ENCODE assay signal across 1 cellular context in the genomic region with DNA sequence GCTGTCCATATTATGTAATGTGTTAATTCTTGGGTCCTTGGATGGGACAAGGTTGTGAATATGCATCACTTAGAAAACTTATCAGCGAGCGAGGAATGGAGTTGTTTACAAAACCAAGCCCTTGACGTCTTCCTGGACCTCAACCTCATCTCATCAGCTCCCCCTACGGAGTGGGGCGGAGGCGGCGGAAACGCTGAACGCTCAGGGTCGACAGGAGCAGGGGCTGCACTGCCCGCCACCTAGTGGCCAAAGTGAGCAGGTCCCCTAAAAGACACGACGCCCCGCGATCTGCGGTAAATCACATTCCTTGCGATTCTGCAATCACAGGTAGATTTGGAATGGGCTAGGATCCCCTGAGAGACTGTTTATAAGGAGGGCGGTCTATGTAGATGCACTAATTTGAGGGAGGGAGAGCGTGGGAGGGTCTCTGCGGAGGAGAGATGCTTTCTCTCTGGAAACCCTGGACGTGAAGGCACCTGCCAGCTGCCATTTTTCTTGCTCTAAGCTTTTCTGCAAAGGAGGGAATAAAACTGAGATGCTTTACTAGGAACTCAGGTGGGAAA.
TF ChIP-seq lines count a peak whose summit lies in the region.

No MANE protein-coding gene starts in this region.

TF ChIP-seq in HepG2, 621 proteins besides CTCF, POLR2A, EP300 and RAD21 (continued from another document and continues in another):
- TF ChIP-seq, protein P1, sequence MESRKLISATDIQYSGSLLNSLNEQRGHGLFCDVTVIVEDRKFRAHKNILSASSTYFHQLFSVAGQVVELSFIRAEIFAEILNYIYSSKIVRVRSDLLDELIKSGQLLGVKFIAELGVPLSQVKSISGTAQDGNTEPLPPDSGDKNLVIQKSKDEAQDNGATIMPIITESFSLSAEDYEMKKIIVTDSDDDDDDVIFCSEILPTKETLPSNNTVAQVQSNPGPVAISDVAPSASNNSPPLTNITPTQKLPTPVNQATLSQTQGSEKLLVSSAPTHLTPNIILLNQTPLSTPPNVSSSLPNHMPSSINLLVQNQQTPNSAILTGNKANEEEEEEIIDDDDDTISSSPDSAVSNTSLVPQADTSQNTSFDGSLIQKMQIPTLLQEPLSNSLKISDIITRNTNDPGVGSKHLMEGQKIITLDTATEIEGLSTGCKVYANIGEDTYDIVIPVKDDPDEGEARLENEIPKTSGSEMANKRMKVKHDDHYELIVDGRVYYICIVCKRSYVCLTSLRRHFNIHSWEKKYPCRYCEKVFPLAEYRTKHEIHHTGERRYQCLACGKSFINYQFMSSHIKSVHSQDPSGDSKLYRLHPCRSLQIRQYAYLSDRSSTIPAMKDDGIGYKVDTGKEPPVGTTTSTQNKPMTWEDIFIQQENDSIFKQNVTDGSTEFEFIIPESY (CRISPR knock-in tag; IDR thresholded peaks at IDR 0.05) = peak; percentile 79
- TF ChIP-seq ZNF263 (CRISPR knock-in tag; IDR thresholded peaks at IDR 0.05) (peak; percentile 49; the same call in 1 of the 2 replicates), TARDBP (CRISPR knock-in tag; IDR thresholded peaks at IDR 0.05) (peak; percentile 60; the same call in 1 of the 2 replicates), NCOA1 (CRISPR knock-in tag; IDR thresholded peaks at IDR 0.05) (peak; percentile 54; the same call in 1 of the 2 replicates), ZNF703 (CRISPR knock-in tag; IDR thresholded peaks at IDR 0.05; ENCODE audit: borderline replicate concordance) (no peak), RXRA (CRISPR knock-in tag; IDR thresholded peaks at IDR 0.05) (peak; percentile 61), NFYC (CRISPR knock-in tag; IDR thresholded peaks at IDR 0.05) (peak; percentile 33; the same call in 1 of the 2 replicates), MYC (CRISPR knock-in tag; IDR thresholded peaks at IDR 0.05; ENCODE audit: borderline replicate concordance) (peak; percentile 49; the same call in 1 of the 2 replicates), TOE1 (CRISPR knock-in tag; IDR thresholded peaks at IDR 0.05) (0 out of 2 replicates have a peak, but pooled peaks have one; percentile 60), ZNF264 (CRISPR knock-in tag; IDR thresholded peaks at IDR 0.05) (0 out of 2 replicates have a peak, but pooled peaks have one; percentile 37), DPF2 (CRISPR knock-in tag; IDR thresholded peaks at IDR 0.05; ENCODE audit: borderline replicate concordance, low read depth) (0 out of 2 replicates have a peak, but pooled peaks have one; percentile 24), XRCC5 (optimal IDR thresholded peaks at IDR 0.05; ENCODE audit: low read length) (peak; percentile 96), ZNF891 (CRISPR knock-in tag; IDR thresholded peaks at IDR 0.05) (no peak), GATA4 (IDR thresholded peaks at IDR 0.05; ENCODE audit: borderline replicate concordance, low read depth) (no peak), NFE2 (CRISPR knock-in tag; IDR thresholded peaks at IDR 0.05) (no peak), SAP130 (CRISPR knock-in tag; IDR thresholded peaks at IDR 0.05; ENCODE audit: low read depth) (peak; percentile 55; the same call in 1 of the 2 replicates), TEAD3 (CRISPR knock-in tag; optimal IDR thresholded peaks at IDR 0.05; ENCODE audit: borderline replicate concordance) (peak; percentile 87), ZNF558 (CRISPR knock-in tag; IDR thresholded peaks at IDR 0.05; ENCODE audit: borderline replicate concordance) (no peak), MAZ (IDR thresholded peaks at IDR 0.05; ENCODE audit: borderline replicate concordance, low read depth, low read length) (no peak), MAZ (CRISPR knock-in tag; IDR thresholded peaks at IDR 0.05; ENCODE audit: low read depth) (0 out of 2 replicates have a peak, but pooled peaks have one; percentile 63), POGZ (CRISPR knock-in tag; IDR thresholded peaks at IDR 0.05) (0 out of 2 replicates have a peak, but pooled peaks have one; percentile 34), KDM4B (CRISPR knock-in tag; IDR thresholded peaks at IDR 0.05) (0 out of 2 replicates have a peak, but pooled peaks have one; percentile 18), ZNF713 (CRISPR knock-in tag; IDR thresholded peaks at IDR 0.05) (no peak), SUZ12 (IDR thresholded peaks at IDR 0.05; ENCODE audit: low read depth, low read length) (no peak), ONECUT2 (CRISPR knock-in tag; IDR thresholded peaks at IDR 0.05) (no peak), HOXA3 (CRISPR knock-in tag; IDR thresholded peaks at IDR 0.05) (peak; percentile 86; the same call in 1 of the 2 replicates), PPARG (CRISPR knock-in tag; conservative IDR thresholded peaks at IDR 0.05) (0 out of 2 replicates have a peak, but pooled peaks have one; percentile 54), DNMT1 (CRISPR knock-in tag; IDR thresholded peaks at IDR 0.05) (no peak), NONO (IDR thresholded peaks at IDR 0.05) (no peak), NONO (CRISPR knock-in tag; conservative IDR thresholded peaks at IDR 0.05) (0 out of 2 replicates have a peak, but pooled peaks have one; percentile 33), FOSL2 (CRISPR knock-in tag; IDR thresholded peaks at IDR 0.05) (peak; percentile 34; the same call in 1 of the 2 replicates), ZNF816 (CRISPR knock-in tag; IDR thresholded peaks at IDR 0.05; ENCODE audit: borderline replicate concordance) (no peak), IKZF4 (CRISPR knock-in tag; IDR thresholded peaks at IDR 0.05; ENCODE audit: borderline replicate concordance, low read depth, not compliant biosample characterization) (peak; percentile 21), ZNF788 (CRISPR knock-in tag; IDR thresholded peaks at IDR 0.05; ENCODE audit: borderline replicate concordance) (no peak), ELF3 (CRISPR knock-in tag; IDR thresholded peaks at IDR 0.05) (peak; percentile 51; the same call in 1 of the 2 replicates), NFATC3 (CRISPR knock-in tag; IDR thresholded peaks at IDR 0.05) (0 out of 2 replicates have a peak, but pooled peaks have one; percentile 30), ZNF232 (CRISPR knock-in tag; IDR thresholded peaks at IDR 0.05; ENCODE audit: borderline replicate concordance) (0 out of 2 replicates have a peak, but pooled peaks have one; percentile 25)
- TF ChIP-seq, protein P2, sequence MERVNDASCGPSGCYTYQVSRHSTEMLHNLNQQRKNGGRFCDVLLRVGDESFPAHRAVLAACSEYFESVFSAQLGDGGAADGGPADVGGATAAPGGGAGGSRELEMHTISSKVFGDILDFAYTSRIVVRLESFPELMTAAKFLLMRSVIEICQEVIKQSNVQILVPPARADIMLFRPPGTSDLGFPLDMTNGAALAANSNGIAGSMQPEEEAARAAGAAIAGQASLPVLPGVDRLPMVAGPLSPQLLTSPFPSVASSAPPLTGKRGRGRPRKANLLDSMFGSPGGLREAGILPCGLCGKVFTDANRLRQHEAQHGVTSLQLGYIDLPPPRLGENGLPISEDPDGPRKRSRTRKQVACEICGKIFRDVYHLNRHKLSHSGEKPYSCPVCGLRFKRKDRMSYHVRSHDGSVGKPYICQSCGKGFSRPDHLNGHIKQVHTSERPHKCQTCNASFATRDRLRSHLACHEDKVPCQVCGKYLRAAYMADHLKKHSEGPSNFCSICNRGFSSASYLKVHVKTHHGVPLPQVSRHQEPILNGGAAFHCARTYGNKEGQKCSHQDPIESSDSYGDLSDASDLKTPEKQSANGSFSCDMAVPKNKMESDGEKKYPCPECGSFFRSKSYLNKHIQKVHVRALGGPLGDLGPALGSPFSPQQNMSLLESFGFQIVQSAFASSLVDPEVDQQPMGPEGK (CRISPR knock-in tag; IDR thresholded peaks at IDR 0.05) = peak; percentile 46
- TF ChIP-seq, protein P3, sequence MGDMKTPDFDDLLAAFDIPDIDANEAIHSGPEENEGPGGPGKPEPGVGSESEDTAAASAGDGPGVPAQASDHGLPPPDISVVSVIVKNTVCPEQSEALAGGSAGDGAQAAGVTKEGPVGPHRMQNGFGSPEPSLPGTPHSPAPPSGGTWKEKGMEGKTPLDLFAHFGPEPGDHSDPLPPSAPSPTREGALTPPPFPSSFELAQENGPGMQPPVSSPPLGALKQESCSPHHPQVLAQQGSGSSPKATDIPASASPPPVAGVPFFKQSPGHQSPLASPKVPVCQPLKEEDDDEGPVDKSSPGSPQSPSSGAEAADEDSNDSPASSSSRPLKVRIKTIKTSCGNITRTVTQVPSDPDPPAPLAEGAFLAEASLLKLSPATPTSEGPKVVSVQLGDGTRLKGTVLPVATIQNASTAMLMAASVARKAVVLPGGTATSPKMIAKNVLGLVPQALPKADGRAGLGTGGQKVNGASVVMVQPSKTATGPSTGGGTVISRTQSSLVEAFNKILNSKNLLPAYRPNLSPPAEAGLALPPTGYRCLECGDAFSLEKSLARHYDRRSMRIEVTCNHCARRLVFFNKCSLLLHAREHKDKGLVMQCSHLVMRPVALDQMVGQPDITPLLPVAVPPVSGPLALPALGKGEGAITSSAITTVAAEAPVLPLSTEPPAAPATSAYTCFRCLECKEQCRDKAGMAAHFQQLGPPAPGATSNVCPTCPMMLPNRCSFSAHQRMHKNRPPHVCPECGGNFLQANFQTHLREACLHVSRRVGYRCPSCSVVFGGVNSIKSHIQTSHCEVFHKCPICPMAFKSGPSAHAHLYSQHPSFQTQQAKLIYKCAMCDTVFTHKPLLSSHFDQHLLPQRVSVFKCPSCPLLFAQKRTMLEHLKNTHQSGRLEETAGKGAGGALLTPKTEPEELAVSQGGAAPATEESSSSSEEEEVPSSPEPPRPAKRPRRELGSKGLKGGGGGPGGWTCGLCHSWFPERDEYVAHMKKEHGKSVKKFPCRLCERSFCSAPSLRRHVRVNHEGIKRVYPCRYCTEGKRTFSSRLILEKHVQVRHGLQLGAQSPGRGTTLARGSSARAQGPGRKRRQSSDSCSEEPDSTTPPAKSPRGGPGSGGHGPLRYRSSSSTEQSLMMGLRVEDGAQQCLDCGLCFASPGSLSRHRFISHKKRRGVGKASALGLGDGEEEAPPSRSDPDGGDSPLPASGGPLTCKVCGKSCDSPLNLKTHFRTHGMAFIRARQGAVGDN (CRISPR knock-in tag; IDR thresholded peaks at IDR 0.05) = peak; percentile 72
- TF ChIP-seq, protein P4, sequence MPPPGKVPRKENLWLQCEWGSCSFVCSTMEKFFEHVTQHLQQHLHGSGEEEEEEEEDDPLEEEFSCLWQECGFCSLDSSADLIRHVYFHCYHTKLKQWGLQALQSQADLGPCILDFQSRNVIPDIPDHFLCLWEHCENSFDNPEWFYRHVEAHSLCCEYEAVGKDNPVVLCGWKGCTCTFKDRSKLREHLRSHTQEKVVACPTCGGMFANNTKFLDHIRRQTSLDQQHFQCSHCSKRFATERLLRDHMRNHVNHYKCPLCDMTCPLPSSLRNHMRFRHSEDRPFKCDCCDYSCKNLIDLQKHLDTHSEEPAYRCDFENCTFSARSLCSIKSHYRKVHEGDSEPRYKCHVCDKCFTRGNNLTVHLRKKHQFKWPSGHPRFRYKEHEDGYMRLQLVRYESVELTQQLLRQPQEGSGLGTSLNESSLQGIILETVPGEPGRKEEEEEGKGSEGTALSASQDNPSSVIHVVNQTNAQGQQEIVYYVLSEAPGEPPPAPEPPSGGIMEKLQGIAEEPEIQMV (CRISPR knock-in tag; IDR thresholded peaks at IDR 0.05; ENCODE audit: low read depth) = no peak
- TF ChIP-seq, protein P5, sequence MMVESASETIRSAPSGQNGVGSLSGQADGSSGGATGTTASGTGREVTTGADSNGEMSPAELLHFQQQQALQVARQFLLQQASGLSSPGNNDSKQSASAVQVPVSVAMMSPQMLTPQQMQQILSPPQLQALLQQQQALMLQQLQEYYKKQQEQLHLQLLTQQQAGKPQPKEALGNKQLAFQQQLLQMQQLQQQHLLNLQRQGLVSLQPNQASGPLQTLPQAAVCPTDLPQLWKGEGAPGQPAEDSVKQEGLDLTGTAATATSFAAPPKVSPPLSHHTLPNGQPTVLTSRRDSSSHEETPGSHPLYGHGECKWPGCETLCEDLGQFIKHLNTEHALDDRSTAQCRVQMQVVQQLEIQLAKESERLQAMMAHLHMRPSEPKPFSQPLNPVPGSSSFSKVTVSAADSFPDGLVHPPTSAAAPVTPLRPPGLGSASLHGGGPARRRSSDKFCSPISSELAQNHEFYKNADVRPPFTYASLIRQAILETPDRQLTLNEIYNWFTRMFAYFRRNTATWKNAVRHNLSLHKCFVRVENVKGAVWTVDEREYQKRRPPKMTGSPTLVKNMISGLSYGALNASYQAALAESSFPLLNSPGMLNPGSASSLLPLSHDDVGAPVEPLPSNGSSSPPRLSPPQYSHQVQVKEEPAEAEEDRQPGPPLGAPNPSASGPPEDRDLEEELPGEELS (CRISPR knock-in tag; IDR thresholded peaks at IDR 0.05) = peak; percentile 58; the same call in 1 of the 2 replicates
- TF ChIP-seq, protein P6, sequence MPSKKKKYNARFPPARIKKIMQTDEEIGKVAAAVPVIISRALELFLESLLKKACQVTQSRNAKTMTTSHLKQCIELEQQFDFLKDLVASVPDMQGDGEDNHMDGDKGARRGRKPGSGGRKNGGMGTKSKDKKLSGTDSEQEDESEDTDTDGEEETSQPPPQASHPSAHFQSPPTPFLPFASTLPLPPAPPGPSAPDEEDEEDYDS (CRISPR knock-in tag; IDR thresholded peaks at IDR 0.05) = peak; percentile 54; the same call in 1 of the 2 replicates
- TF ChIP-seq, protein P7, sequence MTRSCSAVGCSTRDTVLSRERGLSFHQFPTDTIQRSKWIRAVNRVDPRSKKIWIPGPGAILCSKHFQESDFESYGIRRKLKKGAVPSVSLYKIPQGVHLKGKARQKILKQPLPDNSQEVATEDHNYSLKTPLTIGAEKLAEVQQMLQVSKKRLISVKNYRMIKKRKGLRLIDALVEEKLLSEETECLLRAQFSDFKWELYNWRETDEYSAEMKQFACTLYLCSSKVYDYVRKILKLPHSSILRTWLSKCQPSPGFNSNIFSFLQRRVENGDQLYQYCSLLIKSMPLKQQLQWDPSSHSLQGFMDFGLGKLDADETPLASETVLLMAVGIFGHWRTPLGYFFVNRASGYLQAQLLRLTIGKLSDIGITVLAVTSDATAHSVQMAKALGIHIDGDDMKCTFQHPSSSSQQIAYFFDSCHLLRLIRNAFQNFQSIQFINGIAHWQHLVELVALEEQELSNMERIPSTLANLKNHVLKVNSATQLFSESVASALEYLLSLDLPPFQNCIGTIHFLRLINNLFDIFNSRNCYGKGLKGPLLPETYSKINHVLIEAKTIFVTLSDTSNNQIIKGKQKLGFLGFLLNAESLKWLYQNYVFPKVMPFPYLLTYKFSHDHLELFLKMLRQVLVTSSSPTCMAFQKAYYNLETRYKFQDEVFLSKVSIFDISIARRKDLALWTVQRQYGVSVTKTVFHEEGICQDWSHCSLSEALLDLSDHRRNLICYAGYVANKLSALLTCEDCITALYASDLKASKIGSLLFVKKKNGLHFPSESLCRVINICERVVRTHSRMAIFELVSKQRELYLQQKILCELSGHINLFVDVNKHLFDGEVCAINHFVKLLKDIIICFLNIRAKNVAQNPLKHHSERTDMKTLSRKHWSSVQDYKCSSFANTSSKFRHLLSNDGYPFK (CRISPR knock-in tag; IDR thresholded peaks at IDR 0.05; ENCODE audit: borderline replicate concordance) = peak; percentile 58; the same call in 1 of the 2 replicates
- TF ChIP-seq, protein P8, sequence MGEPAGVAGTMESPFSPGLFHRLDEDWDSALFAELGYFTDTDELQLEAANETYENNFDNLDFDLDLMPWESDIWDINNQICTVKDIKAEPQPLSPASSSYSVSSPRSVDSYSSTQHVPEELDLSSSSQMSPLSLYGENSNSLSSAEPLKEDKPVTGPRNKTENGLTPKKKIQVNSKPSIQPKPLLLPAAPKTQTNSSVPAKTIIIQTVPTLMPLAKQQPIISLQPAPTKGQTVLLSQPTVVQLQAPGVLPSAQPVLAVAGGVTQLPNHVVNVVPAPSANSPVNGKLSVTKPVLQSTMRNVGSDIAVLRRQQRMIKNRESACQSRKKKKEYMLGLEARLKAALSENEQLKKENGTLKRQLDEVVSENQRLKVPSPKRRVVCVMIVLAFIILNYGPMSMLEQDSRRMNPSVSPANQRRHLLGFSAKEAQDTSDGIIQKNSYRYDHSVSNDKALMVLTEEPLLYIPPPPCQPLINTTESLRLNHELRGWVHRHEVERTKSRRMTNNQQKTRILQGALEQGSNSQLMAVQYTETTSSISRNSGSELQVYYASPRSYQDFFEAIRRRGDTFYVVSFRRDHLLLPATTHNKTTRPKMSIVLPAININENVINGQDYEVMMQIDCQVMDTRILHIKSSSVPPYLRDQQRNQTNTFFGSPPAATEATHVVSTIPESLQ (CRISPR knock-in tag; conservative IDR thresholded peaks at IDR 0.05) = 0 out of 2 replicates have a peak, but pooled peaks have one; percentile 40
